8 cellular contexts compared by ENCODE assay signal in the genomic region with DNA sequence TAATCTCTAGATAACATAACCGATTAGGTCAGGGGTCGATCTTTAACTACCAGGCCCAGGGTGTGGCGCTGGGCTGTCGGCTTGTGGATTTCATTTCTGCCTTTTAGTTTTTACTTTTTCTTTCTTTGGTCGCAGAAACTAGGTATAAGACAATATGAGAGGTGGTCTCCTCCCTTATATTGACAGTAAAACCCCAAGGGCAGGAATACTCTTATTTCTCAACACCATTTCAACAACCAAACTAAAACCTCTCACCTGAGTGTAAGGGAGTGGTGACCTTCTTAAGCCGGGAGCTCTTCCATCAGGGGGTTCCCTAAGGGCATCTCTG.
DNase-seq lines count a peak whose midpoint lies in the region; ATAC-seq and TF ChIP-seq lines count a peak whose summit lies in the region.
"Not testable (repeated sequence)": the region's sequence is repeated elsewhere in the genome, so short reads cannot be mapped to it uniquely, and the experiment has no call there.

No MANE protein-coding gene starts in this region.

- peak overlapping the region; percentile 80 for H3K4me2 ChIP-seq in GM23248 (ENCODE audit: unreplicated experiment)

- intact Hi-C loops in activated T-helper 1 cell treated with anti-CD3 and anti-CD28 coated beads, Interleukin-12 subunit alpha, Interleukin-12 subunit beta, Interleukin-2, Interleukin-4 antibody, amounts not matched to agents 30 ng/mL and 10 ng/mL and 1 ng/mL, durations not matched to agents 14 hours and 24 hours and 36 hours (cut with micrococcal nuclease): not testable (repeated sequence)

- peaks cover 79% of the 10 kb centered on the region for H3K27me3 Mint-ChIP-seq in T-helper 1 cell treated with Interleukin-12 subunit alpha and Interleukin-12 subunit beta and Interleukin-4 antibody, amounts not matched to agents 30 μg/mL and 1 μg/mL, for 36 hours (ENCODE audit: low read depth)
- H3K27me3 Mint-ChIP-seq in activated T-helper 1 cell treated with anti-CD3 and anti-CD28 coated beads, Interleukin-12 subunit alpha, Interleukin-12 subunit beta, Interleukin-2, Interleukin-4 antibody, amounts not matched to agents 30 ng/mL and 10 ng/mL and 1 ng/mL, durations not matched to agents 14 hours and 24 hours and 36 hours (ENCODE audit: insufficient read depth): peaks cover 72% of the 10 kb centered on the region
- peaks cover 78% of the 10 kb centered on the region for H3K27me3 Mint-ChIP-seq in brain
- H3K27me3 Mint-ChIP-seq in naive thymus-derived CD8-positive, alpha-beta T cell: peaks cover 43 to 66% (median 50%) of the 10 kb centered on the region in 5 donors
- H3K27me3 Mint-ChIP-seq in stimulated activated naive CD8-positive, alpha-beta T cell treated with anti-CD3 and anti-CD28 coated beads, Interleukin-15, Interleukin-2, amounts not matched to agents 100 ng/mL and 50 ng/mL, for 24 hours: peaks cover 62% of the 10 kb centered on the region

- ATAC-seq in naive thymus-derived CD8-positive, alpha-beta T cell: not testable (repeated sequence)

- not testable (repeated sequence) for DNase-seq in BE2C; GM23248; activated T-helper 1 cell treated with anti-CD3 and anti-CD28 coated beads, Interleukin-12 subunit alpha, Interleukin-12 subunit beta, Interleukin-2, Interleukin-4 antibody, amounts not matched to agents 30 ng/mL and 10 ng/mL and 1 ng/mL, durations not matched to agents 14 hours and 24 hours and 36 hours (ENCODE audit: low spot score); naive thymus-derived CD8-positive, alpha-beta T cell

- H3K27ac ChIP-seq in GM23248; iPS-20b (ENCODE audit: low read length): not testable (repeated sequence)

- H2AFZ ChIP-seq in GM23248: not testable (repeated sequence)

- not testable (repeated sequence) for H3F3A ChIP-seq in GM23248 (ENCODE audit: insufficient read depth)

- not testable (repeated sequence) for H3K9me3 Mint-ChIP-seq in T-helper 1 cell treated with Interleukin-12 subunit alpha and Interleukin-12 subunit beta and Interleukin-4 antibody, amounts not matched to agents 30 μg/mL and 1 μg/mL, for 36 hours; activated T-helper 1 cell treated with anti-CD3 and anti-CD28 coated beads, Interleukin-12 subunit alpha, Interleukin-12 subunit beta, Interleukin-2, Interleukin-4 antibody, amounts not matched to agents 30 ng/mL and 10 ng/mL and 1 ng/mL, durations not matched to agents 14 hours and 24 hours and 36 hours; brain; naive thymus-derived CD8-positive, alpha-beta T cell; stimulated activated naive CD8-positive, alpha-beta T cell treated with anti-CD3 and anti-CD28 coated beads, Interleukin-15, Interleukin-2, amounts not matched to agents 100 ng/mL and 50 ng/mL, for 24 hours

- not testable (repeated sequence) for H3K36me3 ChIP-seq in BE2C; GM23248 (ENCODE audit: low read depth); iPS-20b (ENCODE audit: insufficient read depth, low read depth, low read length)

- not testable (repeated sequence) for H3K4me1 ChIP-seq in BE2C; iPS-20b (ENCODE audit: insufficient read depth, low read length)
- H3K4me1 ChIP-seq in GM23248 (ENCODE audit: insufficient read depth): peaks cover 11% of the 10 kb centered on the region; the same call in 1 of the 2 replicates

- not testable (repeated sequence) for H3K9ac ChIP-seq in GM23248; iPS-20b (ENCODE audit: low read depth, low read length)

- not testable (repeated sequence) for H3K27ac Mint-ChIP-seq in T-helper 1 cell treated with Interleukin-12 subunit alpha and Interleukin-12 subunit beta and Interleukin-4 antibody, amounts not matched to agents 30 μg/mL and 1 μg/mL, for 36 hours; activated T-helper 1 cell treated with anti-CD3 and anti-CD28 coated beads, Interleukin-12 subunit alpha, Interleukin-12 subunit beta, Interleukin-2, Interleukin-4 antibody, amounts not matched to agents 30 ng/mL and 10 ng/mL and 1 ng/mL, durations not matched to agents 14 hours and 24 hours and 36 hours; brain; naive thymus-derived CD8-positive, alpha-beta T cell; stimulated activated naive CD8-positive, alpha-beta T cell treated with anti-CD3 and anti-CD28 coated beads, Interleukin-15, Interleukin-2, amounts not matched to agents 100 ng/mL and 50 ng/mL, for 24 hours

- not testable (repeated sequence) for H4K20me1 ChIP-seq in GM23248 (ENCODE audit: insufficient read depth)

- peaks cover 19% of the 10 kb centered on the region for H3K4me1 Mint-ChIP-seq in T-helper 1 cell treated with Interleukin-12 subunit alpha and Interleukin-12 subunit beta and Interleukin-4 antibody, amounts not matched to agents 30 μg/mL and 1 μg/mL, for 36 hours (ENCODE audit: low read depth)
- peaks cover 23% of the 10 kb centered on the region for H3K4me1 Mint-ChIP-seq in activated T-helper 1 cell treated with anti-CD3 and anti-CD28 coated beads, Interleukin-12 subunit alpha, Interleukin-12 subunit beta, Interleukin-2, Interleukin-4 antibody, amounts not matched to agents 30 ng/mL and 10 ng/mL and 1 ng/mL, durations not matched to agents 14 hours and 24 hours and 36 hours (ENCODE audit: low read depth)
- peaks cover 55% of the 10 kb centered on the region for H3K4me1 Mint-ChIP-seq in brain
- peaks cover 9 to 32% (median 25%) of the 10 kb centered on the region in 4 donors for H3K4me1 Mint-ChIP-seq in naive thymus-derived CD8-positive, alpha-beta T cell
- H3K4me1 Mint-ChIP-seq in stimulated activated naive CD8-positive, alpha-beta T cell treated with anti-CD3 and anti-CD28 coated beads, Interleukin-15, Interleukin-2, amounts not matched to agents 100 ng/mL and 50 ng/mL, for 24 hours (ENCODE audit: low read depth): peaks cover 27% of the 10 kb centered on the region

- H3K27me3 ChIP-seq in BE2C: not testable (repeated sequence)
- H3K27me3 ChIP-seq in GM23248 (replicated peaks; ENCODE audit: insufficient read depth) (peaks cover 77% of the 10 kb centered on the region), iPS-20b (ENCODE audit: insufficient read depth, low read length) (peaks cover 79% of the 10 kb centered on the region)

- H3K9me3 ChIP-seq in BE2C; GM23248 (ENCODE audit: low read depth); iPS-20b (ENCODE audit: insufficient read depth, low read depth, low read length): not testable (repeated sequence)

- in situ Hi-C loops in GM23248 (cut with MboI): not testable (repeated sequence)

- not testable (repeated sequence) for H3K9me2 ChIP-seq in GM23248 (ENCODE audit: insufficient read depth)

- POLR2A ChIA-PET in naive thymus-derived CD8-positive, alpha-beta T cell (lab: Charles Lee): not testable (repeated sequence)

- H3K79me2 ChIP-seq in GM23248 (ENCODE audit: insufficient read depth): not testable (repeated sequence)

- 54 to 64% methylated on average over 6 of the region's 6 CpGs for WGBS in GM23248 (ENCODE audit: low coverage in 1 of 2, low lambda C conversion rate in 2 of 2, missing lambda C conversion rate in 2 of 2), 2 experiments

- peak overlapping the region; percentile 71 for H3K4me3 Mint-ChIP-seq in T-helper 1 cell treated with Interleukin-12 subunit alpha and Interleukin-12 subunit beta and Interleukin-4 antibody, amounts not matched to agents 30 μg/mL and 1 μg/mL, for 36 hours
- H3K4me3 Mint-ChIP-seq in activated T-helper 1 cell treated with anti-CD3 and anti-CD28 coated beads, Interleukin-12 subunit alpha, Interleukin-12 subunit beta, Interleukin-2, Interleukin-4 antibody, amounts not matched to agents 30 ng/mL and 10 ng/mL and 1 ng/mL, durations not matched to agents 14 hours and 24 hours and 36 hours: peak overlapping the region; percentile 50
- H3K4me3 Mint-ChIP-seq in brain: peak overlapping the region; percentile 71 to 76 (median 73)
- peak overlapping the region; percentile 16 to 87 (median 78) for H3K4me3 Mint-ChIP-seq in naive thymus-derived CD8-positive, alpha-beta T cell
- peak overlapping the region; percentile 59 for H3K4me3 Mint-ChIP-seq in stimulated activated naive CD8-positive, alpha-beta T cell treated with anti-CD3 and anti-CD28 coated beads, Interleukin-15, Interleukin-2, amounts not matched to agents 100 ng/mL and 50 ng/mL, for 24 hours

- not testable (repeated sequence) for TF ChIP-seq CTCF in BE2C (IDR thresholded peaks at IDR 0.05; ENCODE audit: low read depth, low read length); brain (conservative IDR thresholded peaks at IDR 0.05)

- not testable (repeated sequence) for H3K36me3 Mint-ChIP-seq in T-helper 1 cell treated with Interleukin-12 subunit alpha and Interleukin-12 subunit beta and Interleukin-4 antibody, amounts not matched to agents 30 μg/mL and 1 μg/mL, for 36 hours (ENCODE audit: low read depth); activated T-helper 1 cell treated with anti-CD3 and anti-CD28 coated beads, Interleukin-12 subunit alpha, Interleukin-12 subunit beta, Interleukin-2, Interleukin-4 antibody, amounts not matched to agents 30 ng/mL and 10 ng/mL and 1 ng/mL, durations not matched to agents 14 hours and 24 hours and 36 hours (ENCODE audit: low read depth); brain; naive thymus-derived CD8-positive, alpha-beta T cell; stimulated activated naive CD8-positive, alpha-beta T cell treated with anti-CD3 and anti-CD28 coated beads, Interleukin-15, Interleukin-2, amounts not matched to agents 100 ng/mL and 50 ng/mL, for 24 hours (ENCODE audit: low read depth)

- H3K4me3 ChIP-seq in BE2C (ENCODE audit: low read depth, low read length) (peak overlapping the region; percentile 68), GM23248 (peak overlapping the region; percentile 57; the same call in 1 of the 2 replicates), iPS-20b (ENCODE audit: low read length) (peak overlapping the region; percentile 83; the same call in 1 of the 2 replicates)
